In genomic region chr20:63857751-63858392, GRCh38 we compare ENCODE assay signal across 7 cellular contexts. TPM values are rescaled to one million over a fixed set of nuclear protein-coding genes. Genes with fewer than 3 reads are reported as not detected.
DNase-seq lines count a peak whose midpoint lies in the region; ATAC-seq, FAIRE-seq and TF ChIP-seq lines count a peak whose summit lies in the region.
"Had no signal": no experiment of that assay in that cellular context is flagged by ENCODE, and none has a peak within 500 bp of the region (broad histone marks: within the 10 kb centered on the region; RNA-seq: fewer than 3 reads in every experiment).

No MANE protein-coding gene starts in this region.

- H3K27me3 ChIP-seq in H1 (replicated peaks in 1 of 4; ENCODE audit: control insufficient read depth in 3 of 4, extremely low read depth in 1 of 4, insufficient read depth in 3 of 4, low read length in 3 of 4) (no peaks in the 10 kb centered on the region), trophoblast cell (ENCODE audit: insufficient read depth, low read length) (no peaks in the 10 kb centered on the region)
- H3K27me3 ChIP-seq: SJSA1 had no signal

- no peak for FAIRE-seq in H1 (lab: Jason Lieb, UNC)

- no peak overlapping the region; a peak in 2 of 8 replicates for H3K4me3 ChIP-seq in H1 (ENCODE audit: extremely low read depth in 1 of 4, insufficient read depth in 2 of 4, low read depth in 3 of 4, low read length in 4 of 4)
- no peak overlapping the region for H3K4me3 ChIP-seq in trophoblast cell (ENCODE audit: low read depth, low read length)
- H3K4me3 ChIP-seq: SJSA1 had no signal

- H3K14ac ChIP-seq in H1 (ENCODE audit: insufficient read length) (no peak overlapping the region), trophoblast cell (ENCODE audit: low read length) (peak overlapping the region; percentile 10)

- peaks cover 0 to 17% (median 0%) of the 10 kb centered on the region in 4 experiments; a peak in 1 of 8 replicates for H3K36me3 ChIP-seq in H1 (ENCODE audit: control insufficient read depth in 2 of 4, insufficient read depth in 4 of 4, low read length in 3 of 4)
- peaks cover 16% of the 10 kb centered on the region in 2 experiments for H3K36me3 ChIP-seq in trophoblast cell (ENCODE audit: control insufficient read depth in 1 of 2, insufficient read depth in 2 of 2, low read length in 2 of 2)

- peak overlapping the region; percentile 98 for H2BK15ac ChIP-seq in H1 (ENCODE audit: low read length)

- TF ChIP-seq EP300 in H1 (IDR thresholded peaks at IDR 0.05; ENCODE audit: borderline replicate concordance in 1 of 2, low read depth in 2 of 2, low read length in 2 of 2) = no peak

- peak overlapping the region in 1 of 2 experiments; percentile 31; a peak in 1 of 4 replicates for H3K4me2 ChIP-seq in H1 (ENCODE audit: insufficient read depth in 1 of 2, low read depth in 2 of 2, low read length in 2 of 2)
- no peak overlapping the region for H3K4me2 ChIP-seq in trophoblast cell (ENCODE audit: low read length)

- POLR2A ChIA-PET in H1 (lab: Charles Lee; ENCODE audit: partially characterized antibody) = interaction anchor here (0.7 to 4.9 kb wide), 7 partner anchors 8 to 199 kb away, joined by 3 to 34 read pairs (median 3); partner anchors contain the start of genes RTEL1 and TPD52L2

- CTCF ChIA-PET in H1 (lab: Charles Lee; ENCODE audit: partially characterized antibody) = interaction anchor here (0.7 to 3.6 kb wide), 16 partner anchors 10 to 314 kb away, joined by 3 to 18 read pairs (median 5); no protein-coding TSS in a partner anchor

- H3K4me1 ChIP-seq in H1 (replicated peaks in 1 of 4; ENCODE audit: control insufficient read depth in 3 of 4, insufficient read depth in 4 of 4, low read length in 3 of 4) (peaks cover 7 to 49% (median 43%) of the 10 kb centered on the region in 4 experiments), trophoblast cell (ENCODE audit: control insufficient read depth in 1 of 2, insufficient read depth in 2 of 2, low read length in 2 of 2) (peaks cover 36 to 50% of the 10 kb centered on the region in 2 experiments)

- H2BK20ac ChIP-seq in H1 (ENCODE audit: low read length) = no peak overlapping the region; the same call in 1 of the 2 replicates

- H3K9me3 ChIP-seq in H1 (ENCODE audit: insufficient read depth in 2 of 2, low read depth in 1 of 2, low read length in 1 of 2) (no peaks in the 10 kb centered on the region), trophoblast cell (ENCODE audit: insufficient read depth, low read depth, low read length) (peaks cover 3% of the 10 kb centered on the region)
- H3K9me3 ChIP-seq: SJSA1 had no signal

- peak overlapping the region; percentile 91; the same call in 1 of the 2 replicates for H2BK5ac ChIP-seq in H1 (ENCODE audit: low read depth, low read length)
- peak overlapping the region; percentile 10 for H2BK5ac ChIP-seq in trophoblast cell (ENCODE audit: low read depth, low read length, poor library complexity)

- no peak for TF ChIP-seq CTCF in H1 (IDR thresholded peaks at IDR 0.05; ENCODE audit: control extremely low read depth in 1 of 3, insufficient read depth in 1 of 3, low read depth in 1 of 3, low read length in 3 of 3)

- peaks cover 0 to 4% of the 10 kb centered on the region in 2 experiments for H4K20me1 ChIP-seq in H1 (replicated peaks in 1 of 2; ENCODE audit: control insufficient read depth in 1 of 2, insufficient read depth in 2 of 2, low read length in 2 of 2)

- peak overlapping the region; percentile 75 for H3K18ac ChIP-seq in H1 (ENCODE audit: extremely low read depth, low read length)
- H3K18ac ChIP-seq in trophoblast cell (ENCODE audit: low read length) = no peak overlapping the region

- no peak overlapping the region for H2BK120ac ChIP-seq in H1 (replicated peaks; ENCODE audit: low read depth, low read length)
- H2BK120ac ChIP-seq in trophoblast cell (ENCODE audit: insufficient read depth, low read length, poor library complexity) = peak overlapping the region; percentile 29

- H3K4ac ChIP-seq in H1 (replicated peaks; ENCODE audit: insufficient read length, low read depth, low read length) (no peak overlapping the region), trophoblast cell (ENCODE audit: low read depth, low read length) (no peak overlapping the region)

- peaks cover 8% of the 10 kb centered on the region; the same call in 1 of the 2 replicates for H3K23me2 ChIP-seq in H1 (ENCODE audit: low read depth, low read length)

- H3K23ac ChIP-seq in H1 (ENCODE audit: insufficient read length) (no peak overlapping the region), trophoblast cell (ENCODE audit: low read length) (no peak overlapping the region)

- H4K12ac ChIP-seq in trophoblast cell (ENCODE audit: low read depth, low read length) = no peak overlapping the region

- no peaks in the 10 kb centered on the region for H3K79me2 ChIP-seq in H1 (ENCODE audit: control insufficient read depth in 1 of 2, insufficient read depth in 2 of 2, low read length in 2 of 2)
- H3K79me2 ChIP-seq in trophoblast cell (ENCODE audit: control insufficient read depth, insufficient read depth, low read length, poor library complexity) = no peaks in the 10 kb centered on the region

- no peak overlapping the region; the same call in 1 of the 2 replicates for H2AK5ac ChIP-seq in H1 (ENCODE audit: low read depth, low read length)
- H2AK5ac ChIP-seq in trophoblast cell (ENCODE audit: low read length) = peak overlapping the region; percentile 25

- no peak for TF ChIP-seq RAD21 in H1 (IDR thresholded peaks at IDR 0.05 in 1 of 2, conservative IDR thresholded peaks at IDR 0.05 in 1 of 2; ENCODE audit: low read depth in 2 of 2, low read length in 2 of 2)

- H2AFZ ChIP-seq in H1 (ENCODE audit: low read length) (no peak overlapping the region), trophoblast cell (ENCODE audit: insufficient read depth, low read length, poor library complexity) (peak overlapping the region; percentile 18)

- H4K5ac ChIP-seq in H1 (ENCODE audit: insufficient read length, low read depth, low read length) = peak overlapping the region; percentile 4

- peak; percentile 24 for DNase-seq in HK-2 (ENCODE audit: unreplicated experiment)
- DNase-seq in H1 (ENCODE audit: low read depth in 1 of 2, low spot score in 2 of 2) = peak in 1 of 2 experiments; percentile 59
- DNase-seq in trophoblast cell = no peak
- DNase-seq in NCI-H2081 treated with DMSO at 0.1 percent for 48 hours (lab: John Stamatoyannopoulos, UW) = no peak

- H3K79me1 ChIP-seq in H1 (ENCODE audit: low read depth, low read length) (0 out of 2 replicates have a peak, but pooled peaks cover 2% of the 10 kb centered on the region), trophoblast cell (ENCODE audit: low read length) (peaks cover 21% of the 10 kb centered on the region)

- H3K27ac ChIP-seq in H1 (ENCODE audit: low read depth, low read length) = no peak overlapping the region
- H3K27ac ChIP-seq in trophoblast cell (ENCODE audit: low read depth, low read length) = no peak overlapping the region
- H3K27ac ChIP-seq: SJSA1 had no signal

- peak overlapping the region; percentile 89 for H4K91ac ChIP-seq in H1 (replicated peaks; ENCODE audit: insufficient read length, low read length)
- peak overlapping the region; percentile 73 for H4K91ac ChIP-seq in trophoblast cell (ENCODE audit: low read depth, low read length)

- no peak overlapping the region for H3K56ac ChIP-seq in H1 (replicated peaks; ENCODE audit: insufficient read length, low read depth, low read length)

- 69% methylated on average over 12 of the region's 14 CpGs; no CpG with 5 or more reads in 1 of the 2 experiments for WGBS in H1 (ENCODE audit: extremely low coverage in 1 of 2, insufficient coverage in 1 of 2, insufficient read length in 1 of 2, insufficient replicate concordance in 2 of 2, low coverage in 1 of 2, low lambda C conversion rate in 2 of 2, missing lambda C conversion rate in 1 of 2), 2 experiments
- WGBS in trophoblast cell (ENCODE audit: extremely low coverage, insufficient coverage, insufficient read length) = no CpG with 5 or more reads among the region's 14 CpGs

- H2BK12ac ChIP-seq in H1 (ENCODE audit: low read depth, low read length) (peak overlapping the region; percentile 85; the same call in 1 of the 2 replicates), trophoblast cell (ENCODE audit: low read length) (peak overlapping the region; percentile 23)

- ATAC-seq in GM21528 (IDR thresholded peaks at IDR 0.05; ENCODE audit: low FRiP score, unreplicated experiment) (no peak), GM21367 (IDR thresholded peaks at IDR 0.05; ENCODE audit: unreplicated experiment) (no peak)

- no peak overlapping the region for H3K9ac ChIP-seq in H1 (replicated peaks in 1 of 4; ENCODE audit: extremely low read depth in 1 of 4, low read depth in 3 of 4, low read length in 3 of 4)
- H3K9ac ChIP-seq in trophoblast cell (ENCODE audit: low read length) = no peak overlapping the region

- H4K8ac ChIP-seq in H1 (ENCODE audit: extremely low read depth, insufficient read depth, low read length) (no peak overlapping the region; the same call in 1 of the 2 replicates), trophoblast cell (ENCODE audit: low read depth, low read length) (peak overlapping the region; percentile 30)

- TF ChIP-seq POLR2A in H1 (IDR thresholded peaks at IDR 0.05; ENCODE audit: control extremely low read depth in 1 of 2, low read depth in 2 of 2, low read length in 2 of 2) = no peak; a peak in 1 of 3 replicates

RNA-seq across cellular contexts. Expression of gene ABHD16B, which starts 3.4 kb away (rescaled TPM):
- not detected in 2 replicates for total RNA-seq in H1 (2021; fragmentation: NEBNext Ultra II Directional; extraction: Animal tissue kit (Norgen Biotek cat#: 25700))
- polyA plus RNA-seq in H1 (2011; rRNA removed) = 0.05 TPM in 1 of 2 replicates, not detected in the other
- not detected for polyA plus RNA-seq in H1 (2011; cell fraction: cytosol; rRNA removed)
- polyA plus RNA-seq in H1 (2011; cell fraction: nucleus; rRNA removed) = not detected
- polyA plus RNA-seq in H1 (2012, experiment 1 of 2) = not detected in 4 replicates
- not detected for polyA plus RNA-seq in H1 (2012, experiment 2 of 2)
- not detected for polyA plus RNA-seq in H1 (2013, experiment 1 of 2)
- polyA plus RNA-seq in H1 (2013, experiment 2 of 2) = not detected
- polyA minus RNA-seq in H1 (2011; rRNA and poly(A)+ RNA removed) = not detected in 2 replicates
- not detected for polyA minus RNA-seq in H1 (2011; cell fraction: cytosol; rRNA and poly(A)+ RNA removed)
- not detected for polyA minus RNA-seq in H1 (2011; cell fraction: nucleus; rRNA and poly(A)+ RNA removed)
- polyA plus RNA-seq in trophoblast cell (2013) = not detected in 2 replicates
- total RNA-seq: SJSA1 had no signal

RNA-seq across cellular contexts. Expression of gene TPD52L2, which starts 7.2 kb away (rescaled TPM):
- total RNA-seq in H1 (2021; fragmentation: NEBNext Ultra II Directional; extraction: Animal tissue kit (Norgen Biotek cat#: 25700)) = 77.1 and 78.1 TPM in 2 replicates
- polyA plus RNA-seq in H1 (2011; rRNA removed) = 80.2 and 96.5 TPM in 2 replicates
- 101 TPM for polyA plus RNA-seq in H1 (2011; cell fraction: cytosol; rRNA removed)
- polyA plus RNA-seq in H1 (2011; cell fraction: nucleus; rRNA removed) = 124 TPM
- polyA plus RNA-seq in H1 (2012, experiment 1 of 2) = 61.9 to 82.8 TPM (median 77.6 TPM) in 4 replicates
- 87.8 TPM for polyA plus RNA-seq in H1 (2012, experiment 2 of 2)
- polyA plus RNA-seq in H1 (2013, experiment 1 of 2) = 57.0 TPM
- 55.6 TPM for polyA plus RNA-seq in H1 (2013, experiment 2 of 2)
- 52.5 and 67.0 TPM in 2 replicates for polyA minus RNA-seq in H1 (2011; rRNA and poly(A)+ RNA removed)
- polyA minus RNA-seq in H1 (2011; cell fraction: cytosol; rRNA and poly(A)+ RNA removed) = 78.2 TPM
- polyA minus RNA-seq in H1 (2011; cell fraction: nucleus; rRNA and poly(A)+ RNA removed) = 31.7 TPM
- polyA plus RNA-seq in trophoblast cell (2013) = 67.0 and 68.3 TPM in 2 replicates

RNA-seq across cellular contexts. Expression of gene ZBTB46, which starts 26.8 kb away (rescaled TPM):
- 21.1 and 22.4 TPM in 2 replicates for total RNA-seq in H1 (2021; fragmentation: NEBNext Ultra II Directional; extraction: Animal tissue kit (Norgen Biotek cat#: 25700))
- 6.4 and 10.7 TPM in 2 replicates for polyA plus RNA-seq in H1 (2011; rRNA removed)
- polyA plus RNA-seq in H1 (2011; cell fraction: cytosol; rRNA removed) = 8.6 TPM
- 14.3 TPM for polyA plus RNA-seq in H1 (2011; cell fraction: nucleus; rRNA removed)
- 8.5 to 11.4 TPM (median 10.9 TPM) in 4 replicates for polyA plus RNA-seq in H1 (2012, experiment 1 of 2)
- 11.3 TPM for polyA plus RNA-seq in H1 (2012, experiment 2 of 2)
- polyA plus RNA-seq in H1 (2013, experiment 1 of 2) = 7.1 TPM
- polyA plus RNA-seq in H1 (2013, experiment 2 of 2) = 7.8 TPM
- polyA minus RNA-seq in H1 (2011; rRNA and poly(A)+ RNA removed) = 32.8 and 34.9 TPM in 2 replicates
- polyA minus RNA-seq in H1 (2011; cell fraction: cytosol; rRNA and poly(A)+ RNA removed) = 22.2 TPM
- polyA minus RNA-seq in H1 (2011; cell fraction: nucleus; rRNA and poly(A)+ RNA removed) = 18.9 TPM
- polyA plus RNA-seq in trophoblast cell (2013) = 5.9 and 6.3 TPM in 2 replicates

RNA-seq across cellular contexts. Expression of gene DNAJC5, which starts 37.1 kb away (rescaled TPM):
- 31.2 and 32.8 TPM in 2 replicates for total RNA-seq in H1 (2021; fragmentation: NEBNext Ultra II Directional; extraction: Animal tissue kit (Norgen Biotek cat#: 25700))
- polyA plus RNA-seq in H1 (2011; rRNA removed) = 19.2 and 25.0 TPM in 2 replicates
- polyA plus RNA-seq in H1 (2011; cell fraction: cytosol; rRNA removed) = 22.5 TPM
- 27.7 TPM for polyA plus RNA-seq in H1 (2011; cell fraction: nucleus; rRNA removed)
- polyA plus RNA-seq in H1 (2012, experiment 1 of 2) = 21.6 to 26.2 TPM (median 23.4 TPM) in 4 replicates
- polyA plus RNA-seq in H1 (2012, experiment 2 of 2) = 21.6 TPM
- polyA plus RNA-seq in H1 (2013, experiment 1 of 2) = 15.5 TPM
- 16.2 TPM for polyA plus RNA-seq in H1 (2013, experiment 2 of 2)
- polyA minus RNA-seq in H1 (2011; rRNA and poly(A)+ RNA removed) = 25.3 and 25.7 TPM in 2 replicates
- polyA minus RNA-seq in H1 (2011; cell fraction: cytosol; rRNA and poly(A)+ RNA removed) = 19.9 TPM
- 13.3 TPM for polyA minus RNA-seq in H1 (2011; cell fraction: nucleus; rRNA and poly(A)+ RNA removed)
- 24.9 and 25.0 TPM in 2 replicates for polyA plus RNA-seq in trophoblast cell (2013)
